1 cellular context compared by ENCODE assay signal in the genomic region with DNA sequence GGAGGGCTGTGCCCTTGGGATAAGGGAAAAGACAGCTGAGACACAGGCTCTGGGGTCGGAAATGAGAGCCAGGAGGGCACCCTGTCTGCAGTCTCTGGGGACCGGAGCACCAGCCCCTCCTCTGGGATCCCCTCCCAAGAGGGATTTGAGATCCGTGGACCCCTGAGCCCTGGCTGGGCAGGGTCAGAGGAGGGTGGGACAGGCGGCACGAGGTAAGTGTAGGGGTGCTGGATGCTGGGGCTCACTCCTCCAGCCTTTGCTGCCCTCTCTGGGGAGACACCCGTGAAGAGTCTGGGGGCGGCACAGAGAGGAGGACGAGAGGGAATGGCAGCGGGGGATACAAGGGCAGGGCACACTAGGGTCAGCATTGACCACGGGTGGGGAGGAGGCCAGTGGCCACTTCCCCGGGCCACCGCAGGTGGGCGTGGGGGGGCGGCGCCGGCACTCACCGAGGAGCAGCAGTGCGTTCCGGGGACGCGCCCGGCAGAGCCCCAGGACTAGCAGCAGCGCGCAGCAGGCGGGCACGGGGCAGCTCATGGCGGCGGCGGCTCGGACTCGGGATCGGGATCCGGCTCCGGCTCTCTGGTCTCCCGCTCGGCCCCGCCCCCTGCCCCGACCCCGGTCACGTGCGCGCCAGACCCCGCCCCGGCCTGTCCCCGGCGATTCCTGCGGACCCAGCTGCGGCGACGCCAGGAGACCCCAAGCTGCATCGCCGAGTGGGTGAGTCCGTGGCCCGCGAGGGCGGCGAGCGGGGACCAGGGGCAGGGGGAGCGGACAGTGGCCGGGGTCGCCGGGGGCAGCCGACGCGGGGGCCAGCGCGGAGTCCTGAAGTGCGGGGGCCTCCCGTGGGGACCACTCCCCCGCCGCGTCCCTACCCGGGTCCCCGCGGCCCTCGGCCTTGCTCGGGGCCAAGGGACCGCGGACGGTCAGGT.
A peak's percentile ranks its signal among the peaks of the same experiment; 100 is the strongest.
TF ChIP-seq lines count a peak whose summit lies in the region.

A gene (minus strand): TSS at position 557 of the 932 bp plus-strand sequence. CDS start 20 bp downstream, at position 537.
A gene (plus strand): TSS at position 651 of the 932 bp plus-strand sequence. CDS start 1,134 bp downstream, outside the sequence.

TF ChIP-seq in HepG2, 621 proteins besides CTCF, POLR2A, EP300 and RAD21 (continued from another document and continues in another):
- TF ChIP-seq, protein P1, sequence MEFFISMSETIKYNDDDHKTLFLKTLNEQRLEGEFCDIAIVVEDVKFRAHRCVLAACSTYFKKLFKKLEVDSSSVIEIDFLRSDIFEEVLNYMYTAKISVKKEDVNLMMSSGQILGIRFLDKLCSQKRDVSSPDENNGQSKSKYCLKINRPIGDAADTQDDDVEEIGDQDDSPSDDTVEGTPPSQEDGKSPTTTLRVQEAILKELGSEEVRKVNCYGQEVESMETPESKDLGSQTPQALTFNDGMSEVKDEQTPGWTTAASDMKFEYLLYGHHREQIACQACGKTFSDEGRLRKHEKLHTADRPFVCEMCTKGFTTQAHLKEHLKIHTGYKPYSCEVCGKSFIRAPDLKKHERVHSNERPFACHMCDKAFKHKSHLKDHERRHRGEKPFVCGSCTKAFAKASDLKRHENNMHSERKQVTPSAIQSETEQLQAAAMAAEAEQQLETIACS (CRISPR knock-in tag; IDR thresholded peaks at IDR 0.05): peak; percentile 66; the same call in 1 of the 2 replicates
- TF ChIP-seq ZNF224 (CRISPR knock-in tag; IDR thresholded peaks at IDR 0.05): no peak; the same call in 1 of the 2 replicates
- TF ChIP-seq SRY (CRISPR knock-in tag; IDR thresholded peaks at IDR 0.05): no peak; the same call in 1 of the 2 replicates
- TF ChIP-seq DNMT3B (CRISPR knock-in tag; conservative IDR thresholded peaks at IDR 0.05): no peak
- TF ChIP-seq, protein P2, sequence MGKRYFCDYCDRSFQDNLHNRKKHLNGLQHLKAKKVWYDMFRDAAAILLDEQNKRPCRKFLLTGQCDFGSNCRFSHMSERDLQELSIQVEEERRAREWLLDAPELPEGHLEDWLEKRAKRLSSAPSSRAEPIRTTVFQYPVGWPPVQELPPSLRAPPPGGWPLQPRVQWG (CRISPR knock-in tag; IDR thresholded peaks at IDR 0.05; ENCODE audit: borderline replicate concordance, low read depth): no peak
- TF ChIP-seq ZNF619 (CRISPR knock-in tag; IDR thresholded peaks at IDR 0.05): no peak
- no peak for TF ChIP-seq ZNF136 (CRISPR knock-in tag; IDR thresholded peaks at IDR 0.05; ENCODE audit: low read depth)
- peak; percentile 50; the same call in 1 of the 2 replicates for TF ChIP-seq ZNF891 (CRISPR knock-in tag; IDR thresholded peaks at IDR 0.05)
- TF ChIP-seq DMAP1 (CRISPR knock-in tag; IDR thresholded peaks at IDR 0.05): no peak
- TF ChIP-seq ZNF44 (CRISPR knock-in tag; IDR thresholded peaks at IDR 0.05): no peak
- no peak for TF ChIP-seq ELF4 (CRISPR knock-in tag; IDR thresholded peaks at IDR 0.05; ENCODE audit: borderline replicate concordance)
- TF ChIP-seq GZF1 (CRISPR knock-in tag; IDR thresholded peaks at IDR 0.05): no peak
- TF ChIP-seq, protein P3, sequence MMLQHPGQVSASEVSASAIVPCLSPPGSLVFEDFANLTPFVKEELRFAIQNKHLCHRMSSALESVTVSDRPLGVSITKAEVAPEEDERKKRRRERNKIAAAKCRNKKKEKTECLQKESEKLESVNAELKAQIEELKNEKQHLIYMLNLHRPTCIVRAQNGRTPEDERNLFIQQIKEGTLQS (CRISPR knock-in tag; IDR thresholded peaks at IDR 0.05): no peak
- no peak for TF ChIP-seq SP1 (IDR thresholded peaks at IDR 0.05)
- TF ChIP-seq SP1 (CRISPR knock-in tag; IDR thresholded peaks at IDR 0.05): peak; percentile 77
- TF ChIP-seq ZNF10 (CRISPR knock-in tag; IDR thresholded peaks at IDR 0.05; ENCODE audit: borderline replicate concordance, low read depth): no peak
- TF ChIP-seq, protein P4, sequence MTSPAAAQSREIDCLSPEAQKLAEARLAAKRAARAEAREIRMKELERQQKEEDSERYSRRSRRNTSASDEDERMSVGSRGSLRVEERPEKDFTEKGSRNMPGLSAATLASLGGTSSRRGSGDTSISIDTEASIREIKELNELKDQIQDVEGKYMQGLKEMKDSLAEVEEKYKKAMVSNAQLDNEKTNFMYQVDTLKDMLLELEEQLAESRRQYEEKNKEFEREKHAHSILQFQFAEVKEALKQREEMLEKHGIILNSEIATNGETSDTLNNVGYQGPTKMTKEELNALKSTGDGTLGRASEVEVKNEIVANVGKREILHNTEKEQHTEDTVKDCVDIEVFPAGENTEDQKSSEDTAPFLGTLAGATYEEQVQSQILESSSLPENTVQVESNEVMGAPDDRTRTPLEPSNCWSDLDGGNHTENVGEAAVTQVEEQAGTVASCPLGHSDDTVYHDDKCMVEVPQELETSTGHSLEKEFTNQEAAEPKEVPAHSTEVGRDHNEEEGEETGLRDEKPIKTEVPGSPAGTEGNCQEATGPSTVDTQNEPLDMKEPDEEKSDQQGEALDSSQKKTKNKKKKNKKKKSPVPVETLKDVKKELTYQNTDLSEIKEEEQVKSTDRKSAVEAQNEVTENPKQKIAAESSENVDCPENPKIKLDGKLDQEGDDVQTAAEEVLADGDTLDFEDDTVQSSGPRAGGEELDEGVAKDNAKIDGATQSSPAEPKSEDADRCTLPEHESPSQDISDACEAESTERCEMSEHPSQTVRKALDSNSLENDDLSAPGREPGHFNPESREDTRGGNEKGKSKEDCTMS (CRISPR knock-in tag; conservative IDR thresholded peaks at IDR 0.05): no peak
- TF ChIP-seq ZNF317 (CRISPR knock-in tag; IDR thresholded peaks at IDR 0.05): no peak
- TF ChIP-seq, protein P5, sequence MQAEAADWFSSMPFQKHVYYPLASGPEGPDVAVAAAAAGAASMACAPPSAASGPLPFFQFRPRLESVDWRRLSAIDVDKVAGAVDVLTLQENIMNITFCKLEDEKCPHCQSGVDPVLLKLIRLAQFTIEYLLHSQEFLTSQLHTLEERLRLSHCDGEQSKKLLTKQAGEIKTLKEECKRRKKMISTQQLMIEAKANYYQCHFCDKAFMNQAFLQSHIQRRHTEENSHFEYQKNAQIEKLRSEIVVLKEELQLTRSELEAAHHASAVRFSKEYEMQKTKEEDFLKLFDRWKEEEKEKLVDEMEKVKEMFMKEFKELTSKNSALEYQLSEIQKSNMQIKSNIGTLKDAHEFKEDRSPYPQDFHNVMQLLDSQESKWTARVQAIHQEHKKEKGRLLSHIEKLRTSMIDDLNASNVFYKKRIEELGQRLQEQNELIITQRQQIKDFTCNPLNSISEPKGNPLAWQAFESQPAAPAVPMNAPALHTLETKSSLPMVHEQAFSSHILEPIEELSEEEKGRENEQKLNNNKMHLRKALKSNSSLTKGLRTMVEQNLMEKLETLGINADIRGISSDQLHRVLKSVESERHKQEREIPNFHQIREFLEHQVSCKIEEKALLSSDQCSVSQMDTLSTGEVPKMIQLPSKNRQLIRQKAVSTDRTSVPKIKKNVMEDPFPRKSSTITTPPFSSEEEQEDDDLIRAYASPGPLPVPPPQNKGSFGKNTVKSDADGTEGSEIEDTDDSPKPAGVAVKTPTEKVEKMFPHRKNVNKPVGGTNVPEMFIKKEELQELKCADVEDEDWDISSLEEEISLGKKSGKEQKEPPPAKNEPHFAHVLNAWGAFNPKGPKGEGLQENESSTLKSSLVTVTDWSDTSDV (CRISPR knock-in tag; IDR thresholded peaks at IDR 0.05): no peak
- TF ChIP-seq ZBTB7B (CRISPR knock-in tag; IDR thresholded peaks at IDR 0.05): no peak; the same call in 1 of the 2 replicates
- TF ChIP-seq ZNF264 (CRISPR knock-in tag; IDR thresholded peaks at IDR 0.05): no peak
- no peak for TF ChIP-seq ZNF841 (CRISPR knock-in tag; IDR thresholded peaks at IDR 0.05; ENCODE audit: borderline replicate concordance)
- TF ChIP-seq ZNF138 (CRISPR knock-in tag; IDR thresholded peaks at IDR 0.05; ENCODE audit: low read depth): no peak
- TF ChIP-seq HNF4A (CRISPR knock-in tag; IDR thresholded peaks at IDR 0.05): peak; percentile 8; the same call in 1 of the 2 replicates
- TF ChIP-seq TEAD3 (CRISPR knock-in tag; optimal IDR thresholded peaks at IDR 0.05; ENCODE audit: borderline replicate concordance): peak; percentile 45
- TF ChIP-seq ZMYM3 (CRISPR knock-in tag; IDR thresholded peaks at IDR 0.05): peak; percentile 27; the same call in 1 of the 2 replicates
- TF ChIP-seq CCAR2 (optimal IDR thresholded peaks at IDR 0.05; ENCODE audit: low read depth, low read length): no peak
- peak; percentile 34; the same call in 1 of the 2 replicates for TF ChIP-seq ZNF772 (CRISPR knock-in tag; IDR thresholded peaks at IDR 0.05)
- TF ChIP-seq, protein P6, sequence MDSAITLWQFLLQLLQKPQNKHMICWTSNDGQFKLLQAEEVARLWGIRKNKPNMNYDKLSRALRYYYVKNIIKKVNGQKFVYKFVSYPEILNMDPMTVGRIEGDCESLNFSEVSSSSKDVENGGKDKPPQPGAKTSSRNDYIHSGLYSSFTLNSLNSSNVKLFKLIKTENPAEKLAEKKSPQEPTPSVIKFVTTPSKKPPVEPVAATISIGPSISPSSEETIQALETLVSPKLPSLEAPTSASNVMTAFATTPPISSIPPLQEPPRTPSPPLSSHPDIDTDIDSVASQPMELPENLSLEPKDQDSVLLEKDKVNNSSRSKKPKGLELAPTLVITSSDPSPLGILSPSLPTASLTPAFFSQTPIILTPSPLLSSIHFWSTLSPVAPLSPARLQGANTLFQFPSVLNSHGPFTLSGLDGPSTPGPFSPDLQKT (CRISPR knock-in tag; IDR thresholded peaks at IDR 0.05; ENCODE audit: borderline replicate concordance): no peak
- TF ChIP-seq, protein P7, sequence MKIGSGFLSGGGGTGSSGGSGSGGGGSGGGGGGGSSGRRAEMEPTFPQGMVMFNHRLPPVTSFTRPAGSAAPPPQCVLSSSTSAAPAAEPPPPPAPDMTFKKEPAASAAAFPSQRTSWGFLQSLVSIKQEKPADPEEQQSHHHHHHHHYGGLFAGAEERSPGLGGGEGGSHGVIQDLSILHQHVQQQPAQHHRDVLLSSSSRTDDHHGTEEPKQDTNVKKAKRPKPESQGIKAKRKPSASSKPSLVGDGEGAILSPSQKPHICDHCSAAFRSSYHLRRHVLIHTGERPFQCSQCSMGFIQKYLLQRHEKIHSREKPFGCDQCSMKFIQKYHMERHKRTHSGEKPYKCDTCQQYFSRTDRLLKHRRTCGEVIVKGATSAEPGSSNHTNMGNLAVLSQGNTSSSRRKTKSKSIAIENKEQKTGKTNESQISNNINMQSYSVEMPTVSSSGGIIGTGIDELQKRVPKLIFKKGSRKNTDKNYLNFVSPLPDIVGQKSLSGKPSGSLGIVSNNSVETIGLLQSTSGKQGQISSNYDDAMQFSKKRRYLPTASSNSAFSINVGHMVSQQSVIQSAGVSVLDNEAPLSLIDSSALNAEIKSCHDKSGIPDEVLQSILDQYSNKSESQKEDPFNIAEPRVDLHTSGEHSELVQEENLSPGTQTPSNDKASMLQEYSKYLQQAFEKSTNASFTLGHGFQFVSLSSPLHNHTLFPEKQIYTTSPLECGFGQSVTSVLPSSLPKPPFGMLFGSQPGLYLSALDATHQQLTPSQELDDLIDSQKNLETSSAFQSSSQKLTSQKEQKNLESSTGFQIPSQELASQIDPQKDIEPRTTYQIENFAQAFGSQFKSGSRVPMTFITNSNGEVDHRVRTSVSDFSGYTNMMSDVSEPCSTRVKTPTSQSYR (CRISPR knock-in tag; IDR thresholded peaks at IDR 0.05; ENCODE audit: borderline replicate concordance): no peak; the same call in 1 of the 2 replicates
- peak; percentile 58 for TF ChIP-seq ZFY (CRISPR knock-in tag; IDR thresholded peaks at IDR 0.05)
- TF ChIP-seq FOXJ3 (CRISPR knock-in tag; IDR thresholded peaks at IDR 0.05; ENCODE audit: borderline replicate concordance): no peak
- 0 out of 2 replicates have a peak, but pooled peaks have one; percentile 38 for TF ChIP-seq AHR (CRISPR knock-in tag; IDR thresholded peaks at IDR 0.05)
- no peak for TF ChIP-seq U2AF2 (IDR thresholded peaks at IDR 0.05; ENCODE audit: low read depth, low read length)
- TF ChIP-seq, protein P8, sequence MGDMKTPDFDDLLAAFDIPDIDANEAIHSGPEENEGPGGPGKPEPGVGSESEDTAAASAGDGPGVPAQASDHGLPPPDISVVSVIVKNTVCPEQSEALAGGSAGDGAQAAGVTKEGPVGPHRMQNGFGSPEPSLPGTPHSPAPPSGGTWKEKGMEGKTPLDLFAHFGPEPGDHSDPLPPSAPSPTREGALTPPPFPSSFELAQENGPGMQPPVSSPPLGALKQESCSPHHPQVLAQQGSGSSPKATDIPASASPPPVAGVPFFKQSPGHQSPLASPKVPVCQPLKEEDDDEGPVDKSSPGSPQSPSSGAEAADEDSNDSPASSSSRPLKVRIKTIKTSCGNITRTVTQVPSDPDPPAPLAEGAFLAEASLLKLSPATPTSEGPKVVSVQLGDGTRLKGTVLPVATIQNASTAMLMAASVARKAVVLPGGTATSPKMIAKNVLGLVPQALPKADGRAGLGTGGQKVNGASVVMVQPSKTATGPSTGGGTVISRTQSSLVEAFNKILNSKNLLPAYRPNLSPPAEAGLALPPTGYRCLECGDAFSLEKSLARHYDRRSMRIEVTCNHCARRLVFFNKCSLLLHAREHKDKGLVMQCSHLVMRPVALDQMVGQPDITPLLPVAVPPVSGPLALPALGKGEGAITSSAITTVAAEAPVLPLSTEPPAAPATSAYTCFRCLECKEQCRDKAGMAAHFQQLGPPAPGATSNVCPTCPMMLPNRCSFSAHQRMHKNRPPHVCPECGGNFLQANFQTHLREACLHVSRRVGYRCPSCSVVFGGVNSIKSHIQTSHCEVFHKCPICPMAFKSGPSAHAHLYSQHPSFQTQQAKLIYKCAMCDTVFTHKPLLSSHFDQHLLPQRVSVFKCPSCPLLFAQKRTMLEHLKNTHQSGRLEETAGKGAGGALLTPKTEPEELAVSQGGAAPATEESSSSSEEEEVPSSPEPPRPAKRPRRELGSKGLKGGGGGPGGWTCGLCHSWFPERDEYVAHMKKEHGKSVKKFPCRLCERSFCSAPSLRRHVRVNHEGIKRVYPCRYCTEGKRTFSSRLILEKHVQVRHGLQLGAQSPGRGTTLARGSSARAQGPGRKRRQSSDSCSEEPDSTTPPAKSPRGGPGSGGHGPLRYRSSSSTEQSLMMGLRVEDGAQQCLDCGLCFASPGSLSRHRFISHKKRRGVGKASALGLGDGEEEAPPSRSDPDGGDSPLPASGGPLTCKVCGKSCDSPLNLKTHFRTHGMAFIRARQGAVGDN (CRISPR knock-in tag; IDR thresholded peaks at IDR 0.05): peak; percentile 77
- TF ChIP-seq, protein P9, sequence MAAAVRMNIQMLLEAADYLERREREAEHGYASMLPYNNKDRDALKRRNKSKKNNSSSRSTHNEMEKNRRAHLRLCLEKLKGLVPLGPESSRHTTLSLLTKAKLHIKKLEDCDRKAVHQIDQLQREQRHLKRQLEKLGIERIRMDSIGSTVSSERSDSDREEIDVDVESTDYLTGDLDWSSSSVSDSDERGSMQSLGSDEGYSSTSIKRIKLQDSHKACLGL (CRISPR knock-in tag; IDR thresholded peaks at IDR 0.05): peak; percentile 85
- 0 out of 2 replicates have a peak, but pooled peaks have one; percentile 60 for TF ChIP-seq ZC3H13 (CRISPR knock-in tag; IDR thresholded peaks at IDR 0.05)
- TF ChIP-seq ZNF556 (CRISPR knock-in tag; IDR thresholded peaks at IDR 0.05; ENCODE audit: borderline replicate concordance): peak; percentile 86; the same call in 1 of the 2 replicates
- 0 out of 2 replicates have a peak, but pooled peaks have one; percentile 64 for TF ChIP-seq CCDC6 (CRISPR knock-in tag; IDR thresholded peaks at IDR 0.05)
- no peak for TF ChIP-seq DPF2 (CRISPR knock-in tag; IDR thresholded peaks at IDR 0.05; ENCODE audit: borderline replicate concordance, low read depth)
- TF ChIP-seq, protein P10, sequence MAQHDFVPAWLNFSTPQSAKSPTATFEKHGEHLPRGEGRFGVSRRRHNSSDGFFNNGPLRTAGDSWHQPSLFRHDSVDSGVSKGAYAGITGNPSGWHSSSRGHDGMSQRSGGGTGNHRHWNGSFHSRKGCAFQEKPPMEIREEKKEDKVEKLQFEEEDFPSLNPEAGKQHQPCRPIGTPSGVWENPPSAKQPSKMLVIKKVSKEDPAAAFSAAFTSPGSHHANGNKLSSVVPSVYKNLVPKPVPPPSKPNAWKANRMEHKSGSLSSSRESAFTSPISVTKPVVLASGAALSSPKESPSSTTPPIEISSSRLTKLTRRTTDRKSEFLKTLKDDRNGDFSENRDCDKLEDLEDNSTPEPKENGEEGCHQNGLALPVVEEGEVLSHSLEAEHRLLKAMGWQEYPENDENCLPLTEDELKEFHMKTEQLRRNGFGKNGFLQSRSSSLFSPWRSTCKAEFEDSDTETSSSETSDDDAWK (CRISPR knock-in tag; IDR thresholded peaks at IDR 0.05): no peak
